In genomic region chr2:23550553-23550952, GRCh38 we compare ENCODE assay signal across 18 cellular contexts.
DNase-seq lines count a peak whose midpoint lies in the region; ATAC-seq and TF ChIP-seq lines count a peak whose summit lies in the region.
"Had no signal": no experiment of that assay in that cellular context is flagged by ENCODE, and none has a peak within 500 bp of the region (broad histone marks: within the 10 kb centered on the region; RNA-seq: fewer than 3 reads in every experiment).

No MANE protein-coding gene starts in this region.

- H3K4me3 ChIP-seq in gastroesophageal sphincter (no peak overlapping the region), aorta (ENCODE audit: low read length in 2 of 2) (no peak overlapping the region)
- H3K4me3 ChIP-seq: thoracic aorta had no signal

- H3K9me3 ChIP-seq in gastroesophageal sphincter = no peaks in the 10 kb centered on the region
- H3K9me3 ChIP-seq in aorta (ENCODE audit: control insufficient read depth, low read length) = no peaks in the 10 kb centered on the region
- H3K9me3 ChIP-seq: thoracic aorta had no signal

- TF ChIP-seq POLR2A in gastroesophageal sphincter (IDR thresholded peaks at IDR 0.05) = no peak

- peaks cover 0 to 58% (median 13%) of the 10 kb centered on the region in 3 donors for H3K4me1 ChIP-seq in gastroesophageal sphincter
- H3K4me1 ChIP-seq in aorta (ENCODE audit: control insufficient read depth in 1 of 2, insufficient read depth in 2 of 2, low read length in 2 of 2) = no peaks in the 10 kb centered on the region

- 75 to 80% methylated on average over 5 to 7 of the region's 7 CpGs for WGBS in gastroesophageal sphincter (ENCODE audit: low coverage in 1 of 2), 2 donors
- 94% methylated on average over 7 of the region's 7 CpGs for WGBS in aorta, 2 donors

- H3K36me3 ChIP-seq in gastroesophageal sphincter (no peaks in the 10 kb centered on the region), aorta (ENCODE audit: control insufficient read depth in 1 of 2, insufficient read depth in 2 of 2, low read length in 1 of 2) (no peaks in the 10 kb centered on the region)
- H3K36me3 ChIP-seq: thoracic aorta had no signal

- no peak for TF ChIP-seq EP300 in gastroesophageal sphincter (IDR thresholded peaks at IDR 0.05)

- no peak for ATAC-seq in gastroesophageal sphincter
- ATAC-seq in aorta (ENCODE audit: low FRiP score) = no peak
- no peak for ATAC-seq in GM18867 (IDR thresholded peaks at IDR 0.05; ENCODE audit: unreplicated experiment)
- no peak for ATAC-seq in HG03565 (IDR thresholded peaks at IDR 0.05; ENCODE audit: unreplicated experiment)
- ATAC-seq: activated CD8-positive, alpha-beta T cell treated with anti-CD3 and anti-CD28 coated beads, Interleukin-2, amount 10 ng/mL, durations not matched to agents 7 days and 5 days had no signal

- peak; percentile 23 for DNase-seq in G401 (ENCODE audit: low spot score)
- DNase-seq in SK-MEL-5 (ENCODE audit: low read depth, low spot score) = peak; percentile 92
- peak; percentile 45 for DNase-seq in putamen (ENCODE audit: low spot score)
- DNase-seq in aorta = no peak
- DNase-seq: activated CD8-positive, alpha-beta T cell treated with anti-CD3 and anti-CD28 coated beads, Interleukin-2, amount 10 ng/mL, durations not matched to agents 7 days and 5 days; activated naive CD4-positive, alpha-beta T cell treated with anti-CD3 and anti-CD28 coated beads, Interleukin-2, amount 10 ng/mL, durations not matched to agents 7 days and 5 days; activated T-cell treated with anti-CD3 and anti-CD28 coated beads, Interleukin-2, amount 50 U/mL, for 48 hours; cortex of kidney; EL; foreskin fibroblast; NCI-H1105 treated with DMSO at 0.1 percent for 48 hours; NCI-H2107; NCI-H82; T-helper 9 cell had no signal

- in situ Hi-C loops in G401 (cut with HindIII; ENCODE audit: low sequenced_read_pairs) = no loop called here
- in situ Hi-C loops in SK-MEL-5 (cut with HindIII; ENCODE audit: low pct_unique_long_range_greater_than_20kb, low sequenced_read_pairs) = no loop called here

- no peak for TF ChIP-seq CTCF in gastroesophageal sphincter (IDR thresholded peaks at IDR 0.05)

- intact Hi-C loops in aorta (cut with DNase I) = no loop called here

- H3K27me3 ChIP-seq in gastroesophageal sphincter = no peaks in the 10 kb centered on the region
- H3K27me3 ChIP-seq in aorta (ENCODE audit: control insufficient read depth in 1 of 2, insufficient read depth in 2 of 2, low read length in 1 of 2) = no peaks in the 10 kb centered on the region

- H3K27ac ChIP-seq in gastroesophageal sphincter (peak overlapping the region in 3 of 4 donors; percentile 36 to 58 (median 39)), aorta (ENCODE audit: low read depth in 1 of 2, low read length in 2 of 2) (no peak overlapping the region)
- H3K27ac ChIP-seq: thoracic aorta had no signal

Comparison
In these comparisons a context has a peak if more than half of its experiments do, and no peak if none do; other contexts are left out.
1. DNase-seq: peak in G401 (single experiment), SK-MEL-5 (single experiment) and putamen (single experiment); none in aorta (0 of 2).
2. H3K27ac ChIP-seq: peak in gastroesophageal sphincter (3 of 4); none in aorta (0 of 2).